Comparison of ENCODE assay signal across 8 cellular contexts in the genomic region with DNA sequence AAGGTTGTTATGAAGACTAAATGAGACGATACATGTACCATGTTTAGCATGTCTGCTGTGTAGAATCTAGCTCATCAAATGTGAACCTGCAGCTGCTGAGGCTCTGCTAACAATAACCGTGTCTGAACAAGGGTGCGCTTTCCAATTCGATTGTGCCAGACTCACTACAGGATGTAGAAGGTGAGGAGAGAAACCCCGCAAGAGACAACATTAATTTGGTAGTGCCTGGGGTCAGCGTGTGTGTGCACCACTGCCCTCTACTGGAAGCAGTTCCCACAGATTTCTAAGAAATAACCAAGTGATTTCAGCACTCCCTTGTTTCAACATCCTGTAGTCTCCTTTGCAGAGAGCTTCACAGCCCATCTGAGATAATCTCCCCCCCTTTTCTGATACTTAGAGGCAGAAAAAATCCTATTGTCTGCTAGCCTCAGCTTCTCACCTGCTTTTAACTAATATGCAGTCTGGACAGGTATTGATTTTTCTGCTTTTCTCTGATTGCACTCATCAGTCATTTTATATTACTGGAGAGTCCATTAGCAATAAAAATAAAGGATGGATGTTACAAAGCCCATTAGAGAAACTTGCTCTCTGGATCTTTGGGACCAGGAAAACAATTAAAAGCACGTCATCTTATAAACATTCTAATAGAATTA.
DNase-seq lines count a peak whose midpoint lies in the region; ATAC-seq and FAIRE-seq lines count a peak whose summit lies in the region.

No MANE protein-coding gene starts in this region.

- H3K27me3 Mint-ChIP-seq in naive B cell, result no peaks in the 10 kb centered on the region

- H3K27ac ChIP-seq in substantia nigra (ENCODE audit: low read depth, low read length, poor library complexity, severe bottlenecking), result no peak overlapping the region

- H3K4me3 Mint-ChIP-seq in naive B cell, result peak overlapping the region; percentile 1 to 69 (median 59)

- H3K36me3 Mint-ChIP-seq in naive B cell, result no peaks in the 10 kb centered on the region

- H3K27ac Mint-ChIP-seq in naive B cell, result peak overlapping the region; percentile 80 to 95 (median 94)

- ATAC-seq in HG03442 (IDR thresholded peaks at IDR 0.05; ENCODE audit: unreplicated experiment) (peak; percentile 58), naive B cell (ENCODE audit: low read depth in 2 of 2) (peak; percentile 77 to 80)

- peak; percentile 31 for FAIRE-seq in endometrium (lab: Jason Lieb, UNC)

- DNase-seq in NCI-H510A treated with DMSO at 0.1 percent for 48 hours (lab: John Stamatoyannopoulos, UW) (peak; percentile 50), NCI-H510A (lab: John Stamatoyannopoulos, UW) (no peak), NOMO-1 treated with dmso at 0.1 percent for 144 hours (lab: John Stamatoyannopoulos, UW; ENCODE audit: unreplicated experiment) (peak; percentile 66), naive B cell (peak; percentile 80), substantia nigra (lab: John Stamatoyannopoulos, UW) (peak in 32 of 49 donors; percentile 4 to 53 (median 24))
- peak; percentile 46 to 55 for DNase-seq in activated CD8-positive, alpha-beta memory T cell treated with anti-CD3 and anti-CD28 coated beads for 1 hour (ENCODE audit: extremely low read depth in 1 of 2, low read depth in 1 of 2)

- no peaks in the 10 kb centered on the region for H3K9me3 Mint-ChIP-seq in naive B cell

- H3K4me1 Mint-ChIP-seq in naive B cell, result peaks cover 45 to 68% (median 53%) of the 10 kb centered on the region in 3 donors
